10 cellular contexts compared by ENCODE assay signal in genomic region chr7:143700759-143701699, GRCh38. TPM values are rescaled to one million over a fixed set of nuclear protein-coding genes. Genes with fewer than 3 reads are reported as not detected.
A peak's percentile ranks its signal among the peaks of the same experiment; 100 is the strongest.
DNase-seq lines count a peak whose midpoint lies in the region; ATAC-seq and TF ChIP-seq lines count a peak whose summit lies in the region.
"Not testable (repeated sequence)": the region's sequence is repeated elsewhere in the genome, so short reads cannot be mapped to it uniquely, and the experiment has no call there.
"Had no signal": no experiment of that assay in that cellular context is flagged by ENCODE, and none has a peak within 500 bp of the region (broad histone marks: within the 10 kb centered on the region; RNA-seq: fewer than 3 reads in every experiment).

No MANE protein-coding gene starts in this region.

- not testable (repeated sequence) for H3K27ac Mint-ChIP-seq in T-helper 17 cell; stimulated activated effector memory CD8-positive, alpha-beta T cell treated with anti-CD3 and anti-CD28 coated beads, Interleukin-12 subunit alpha, Interleukin-12 subunit beta, amount 100 ng/mL, for 72 hours

- H3K27me3 ChIP-seq in gastroesophageal sphincter = not testable (repeated sequence)

- TF ChIP-seq CTCF in gastroesophageal sphincter (IDR thresholded peaks at IDR 0.05) = not testable (repeated sequence)

- not testable (repeated sequence) for H3K4me3 Mint-ChIP-seq in T-helper 17 cell; stimulated activated effector memory CD8-positive, alpha-beta T cell treated with anti-CD3 and anti-CD28 coated beads, Interleukin-12 subunit alpha, Interleukin-12 subunit beta, amount 100 ng/mL, for 72 hours

- not testable (repeated sequence) for H3K4me1 Mint-ChIP-seq in T-helper 17 cell; stimulated activated effector memory CD8-positive, alpha-beta T cell treated with anti-CD3 and anti-CD28 coated beads, Interleukin-12 subunit alpha, Interleukin-12 subunit beta, amount 100 ng/mL, for 72 hours

- WGBS in gastroesophageal sphincter (ENCODE audit: low coverage in 1 of 2), 2 donors = 80% methylated on average over 1 of the region's 23 CpGs; no CpG with 5 or more reads in 1 of the 2 donors

- ATAC-seq in GM18508 (IDR thresholded peaks at IDR 0.05; ENCODE audit: insufficient read depth, unreplicated experiment) (peak; percentile 99), GM19395 (IDR thresholded peaks at IDR 0.05; ENCODE audit: unreplicated experiment) (peak; percentile 99), GM21723 (IDR thresholded peaks at IDR 0.05; ENCODE audit: unreplicated experiment) (peak; percentile 100), HG02943 (IDR thresholded peaks at IDR 0.05; ENCODE audit: low read depth, unreplicated experiment) (peak; percentile 99), HG03354 (IDR thresholded peaks at IDR 0.05; ENCODE audit: poor library complexity, severe bottlenecking, unreplicated experiment) (peak; percentile 100), T-helper 17 cell (peak; percentile 100), gastroesophageal sphincter (peak; percentile 25)
- peak; percentile 99 for ATAC-seq in stimulated activated effector memory CD8-positive, alpha-beta T cell treated with anti-CD3 and anti-CD28 coated beads, Interleukin-12 subunit alpha, Interleukin-12 subunit beta, amount 100 ng/mL, for 72 hours

- not testable (repeated sequence) for TF ChIP-seq POLR2A in gastroesophageal sphincter (IDR thresholded peaks at IDR 0.05)

- not testable (repeated sequence) for H3K4me1 ChIP-seq in gastroesophageal sphincter

- H3K36me3 Mint-ChIP-seq in T-helper 17 cell (ENCODE audit: low read depth); stimulated activated effector memory CD8-positive, alpha-beta T cell treated with anti-CD3 and anti-CD28 coated beads, Interleukin-12 subunit alpha, Interleukin-12 subunit beta, amount 100 ng/mL, for 72 hours: not testable (repeated sequence)

- not testable (repeated sequence) for H3K9me3 ChIP-seq in T-helper 17 cell (ENCODE audit: control insufficient read depth, low read length, poor library complexity, severe bottlenecking); gastroesophageal sphincter

- TF ChIP-seq EP300 in gastroesophageal sphincter (IDR thresholded peaks at IDR 0.05) = not testable (repeated sequence)

- not testable (repeated sequence) for DNase-seq in T-helper 17 cell; stimulated activated effector memory CD8-positive, alpha-beta T cell treated with anti-CD3 and anti-CD28 coated beads, Interleukin-12 subunit alpha, Interleukin-12 subunit beta, amount 100 ng/mL, for 72 hours (ENCODE audit: low spot score in 2 of 2)

- not testable (repeated sequence) for H3K27me3 Mint-ChIP-seq in T-helper 17 cell

- H3K4me3 ChIP-seq in gastroesophageal sphincter = not testable (repeated sequence)

- not testable (repeated sequence) for H3K27ac ChIP-seq in gastroesophageal sphincter

- H3K9me3 Mint-ChIP-seq in stimulated activated effector memory CD8-positive, alpha-beta T cell treated with anti-CD3 and anti-CD28 coated beads, Interleukin-12 subunit alpha, Interleukin-12 subunit beta, amount 100 ng/mL, for 72 hours = not testable (repeated sequence)

- H3K36me3 ChIP-seq in gastroesophageal sphincter = not testable (repeated sequence)

RNA-seq across cellular contexts. Expression of gene CTAGE6, which starts 56.5 kb away (rescaled TPM):
- total RNA-seq in T-helper 17 cell (1 to 10 TPM in 1 of 2 donors, under 1 TPM in 1; 0.73 to 1.1 TPM), gastroesophageal sphincter (1 to 10 TPM in 1 of 4 donors, under 1 TPM in 1, not detected in 2; 0.94 to 1.1 TPM)
- total RNA-seq: Caco-2, H9 had no signal

Comparison
In these comparisons a context has a peak if more than half of its experiments do, and no peak if none do; other contexts are left out.
1. ATAC-seq: peak in every context shown above with its lines; median percentile 100 in GM21723; 100 in HG03354; 100 in T-helper 17 cell; 99 in GM18508; 99 in GM19395; 99 in HG02943; 99 in stimulated activated effector memory CD8-positive, alpha-beta T cell treated with anti-CD3 and anti-CD28 coated beads, Interleukin-12 subunit alpha, Interleukin-12 subunit beta, amount 100 ng/mL, for 72 hours; 25 in gastroesophageal sphincter.